In genomic region chr1:187374130-187374529, GRCh38 we compare ENCODE assay signal across 12 cellular contexts.
A peak's percentile ranks its signal among the peaks of the same experiment; 100 is the strongest.
DNase-seq lines count a peak whose midpoint lies in the region; TF ChIP-seq lines count a peak whose summit lies in the region.
"Had no signal": no experiment of that assay in that cellular context is flagged by ENCODE, and none has a peak within 500 bp of the region (broad histone marks: within the 10 kb centered on the region; RNA-seq: fewer than 3 reads in every experiment).

No MANE protein-coding gene starts in this region.

- H3K27me3 ChIP-seq in HUES48 (ENCODE audit: control insufficient read depth, insufficient read depth, low read length) (no peaks in the 10 kb centered on the region), endodermal cell (ENCODE audit: control insufficient read depth, insufficient read depth, low read length, poor library complexity, severe bottlenecking) (no peaks in the 10 kb centered on the region), mesendoderm (ENCODE audit: insufficient read depth, low read length, poor library complexity) (no peaks in the 10 kb centered on the region), A673 (replicated peaks; ENCODE audit: insufficient read depth, low read depth, low read length, poor library complexity) (no peaks in the 10 kb centered on the region), suprapubic skin (no peaks in the 10 kb centered on the region)

- POLR2A ChIA-PET in A673 (lab: Charles Lee; ENCODE audit: low non-redundant PET): no interaction called here

- H3K27me3 Mint-ChIP-seq in endodermal cell (ENCODE audit: insufficient read depth): no peaks in the 10 kb centered on the region
- H3K27me3 Mint-ChIP-seq: CD4-positive, alpha-beta T cell had no signal

- peaks cover 15% of the 10 kb centered on the region for H3K4me1 Mint-ChIP-seq in endodermal cell

- H2AK5ac ChIP-seq in mesendoderm (ENCODE audit: low read length): no peak overlapping the region

- intact Hi-C loops in A673 (cut with micrococcal nuclease; ENCODE audit: unreplicated experiment): no loop called here

- H2BK5ac ChIP-seq in mesendoderm (ENCODE audit: low read length): no peak overlapping the region

- H2BK120ac ChIP-seq in mesendoderm (ENCODE audit: low read depth, low read length): no peak overlapping the region

- peak; percentile 54 for DNase-seq in endodermal cell
- DNase-seq in mesendoderm: peak; percentile 50
- DNase-seq in A673 (ENCODE audit: low spot score): no peak
- no peak for DNase-seq in suprapubic skin (ENCODE audit: low spot score in 2 of 2)
- no peak for DNase-seq in cerebellum (ENCODE audit: low spot score)
- DNase-seq: ACHN; Caco-2; CD4-positive, alpha-beta T cell; GM23248; H7 had no signal

- no peak overlapping the region for H3K4me2 ChIP-seq in mesendoderm (ENCODE audit: low read length)

- peak overlapping the region; percentile 41 for H3K18ac ChIP-seq in mesendoderm (ENCODE audit: low read length)

- no peak for TF ChIP-seq POLR2A in suprapubic skin (IDR thresholded peaks at IDR 0.05)

- H4K8ac ChIP-seq in mesendoderm (ENCODE audit: low read depth, low read length): no peak overlapping the region

- peaks cover 19% of the 10 kb centered on the region for H3K4me1 ChIP-seq in HUES48 (ENCODE audit: control insufficient read depth, insufficient read depth, low read length)
- peaks cover 5% of the 10 kb centered on the region for H3K4me1 ChIP-seq in endodermal cell (ENCODE audit: control insufficient read depth, insufficient read depth, low read length)
- peaks cover 9% of the 10 kb centered on the region for H3K4me1 ChIP-seq in mesendoderm (ENCODE audit: control insufficient read depth, low read depth, low read length)
- no peaks in the 10 kb centered on the region for H3K4me1 ChIP-seq in A673 (ENCODE audit: insufficient read depth, low read length, poor library complexity, severe bottlenecking)
- H3K4me1 ChIP-seq in suprapubic skin: no peaks in the 10 kb centered on the region
- H3K4me1 ChIP-seq: Caco-2 had no signal

- H3K36me3 Mint-ChIP-seq in endodermal cell (ENCODE audit: low read depth): no peaks in the 10 kb centered on the region

- CTCF ChIA-PET in A673 (lab: Charles Lee): interaction anchor here (0.5 kb wide), 1 partner anchor 363 kb away, joined by 3 read pairs; no protein-coding TSS in a partner anchor

- H3K27ac ChIP-seq in HUES48 (ENCODE audit: low read depth, low read length) (peak overlapping the region; percentile 40), endodermal cell (ENCODE audit: low read depth, low read length) (no peak overlapping the region), mesendoderm (ENCODE audit: low read depth, low read length) (no peak overlapping the region), A673 (ENCODE audit: low read depth, low read length, poor library complexity, severe bottlenecking) (no peak overlapping the region), suprapubic skin (no peak overlapping the region)
- H3K27ac ChIP-seq: C4-2B, GM23248 had no signal

- WGBS in endodermal cell (ENCODE audit: insufficient coverage in 1 of 2, insufficient read length in 1 of 2), 2 experiments: 72% methylated on average over 6 of the region's 6 CpGs; no CpG with 5 or more reads in 1 of the 2 experiments
- no CpG with 5 or more reads among the region's 6 CpGs for WGBS in mesendoderm (ENCODE audit: extremely low coverage, insufficient coverage, low lambda C conversion rate)
- 58% methylated on average over 6 of the region's 6 CpGs for WGBS in suprapubic skin

- H3K79me1 ChIP-seq in mesendoderm (ENCODE audit: low read length): no peaks in the 10 kb centered on the region

- TF ChIP-seq CTCF in endodermal cell (conservative IDR thresholded peaks at IDR 0.05): no peak
- TF ChIP-seq CTCF in A673 (conservative IDR thresholded peaks at IDR 0.05; ENCODE audit: low read depth, low read length): no peak
- TF ChIP-seq CTCF in suprapubic skin (IDR thresholded peaks at IDR 0.05): no peak

- H4K5ac ChIP-seq in mesendoderm (ENCODE audit: low read length): no peak overlapping the region

- BruUV-seq in A673 (replicated peaks; lab: Mats Ljungman, UMichigan): no TSS peak

- H3K36me3 ChIP-seq in HUES48 (ENCODE audit: control insufficient read depth, insufficient read depth, low read length) (no peaks in the 10 kb centered on the region), endodermal cell (ENCODE audit: control insufficient read depth, insufficient read depth, low read length) (no peaks in the 10 kb centered on the region), mesendoderm (ENCODE audit: control insufficient read depth, insufficient read depth, low read length) (no peaks in the 10 kb centered on the region), A673 (ENCODE audit: insufficient read depth, low read length, poor library complexity, severe bottlenecking) (no peaks in the 10 kb centered on the region), suprapubic skin (no peaks in the 10 kb centered on the region)

- H3K4me3 Mint-ChIP-seq in endodermal cell: no peak overlapping the region
- H3K4me3 Mint-ChIP-seq: CD4-positive, alpha-beta T cell had no signal

- peak overlapping the region; percentile 41 for H2BK15ac ChIP-seq in mesendoderm (replicated peaks; ENCODE audit: low read depth)

- H3K56ac ChIP-seq in mesendoderm (ENCODE audit: low read length): peak overlapping the region; percentile 52

- H3K4ac ChIP-seq in mesendoderm (ENCODE audit: low read depth, low read length): no peak overlapping the region

- no peak for TF ChIP-seq EP300 in suprapubic skin (IDR thresholded peaks at IDR 0.05)

- no peaks in the 10 kb centered on the region for H3K79me2 ChIP-seq in mesendoderm (ENCODE audit: control insufficient read depth, insufficient read depth, low read length)

- H3K9me3 ChIP-seq in HUES48 (ENCODE audit: control insufficient read depth, insufficient read depth, low read length) (no peaks in the 10 kb centered on the region), endodermal cell (ENCODE audit: control insufficient read depth, low read length) (no peaks in the 10 kb centered on the region), A673 (ENCODE audit: low read depth, low read length, poor library complexity, severe bottlenecking) (no peaks in the 10 kb centered on the region), suprapubic skin (no peaks in the 10 kb centered on the region)
- H3K9me3 ChIP-seq: Caco-2 had no signal

- H3K9me3 Mint-ChIP-seq in endodermal cell: no peaks in the 10 kb centered on the region

- H3K27ac Mint-ChIP-seq in endodermal cell: no peak overlapping the region
- H3K27ac Mint-ChIP-seq: CD4-positive, alpha-beta T cell had no signal

- 0 out of 2 replicates have a peak overlapping the region, but pooled peaks have one; percentile 8 for H3K4me3 ChIP-seq in HUES48 (ENCODE audit: low read depth, low read length)
- H3K4me3 ChIP-seq in endodermal cell (ENCODE audit: low read length): no peak overlapping the region
- no peak overlapping the region for H3K4me3 ChIP-seq in mesendoderm (ENCODE audit: low read length)
- H3K4me3 ChIP-seq in A673 (ENCODE audit: low read depth, low read length, poor library complexity, severe bottlenecking): no peak overlapping the region
- no peak overlapping the region for H3K4me3 ChIP-seq in suprapubic skin
- H3K4me3 ChIP-seq: GM23248 had no signal

- H3K9ac ChIP-seq in HUES48 (ENCODE audit: low read depth, low read length): no peak overlapping the region
- no peak overlapping the region for H3K9ac ChIP-seq in endodermal cell (ENCODE audit: extremely low read depth, low read length, poor library complexity, severe bottlenecking)
- H3K9ac ChIP-seq in mesendoderm (ENCODE audit: low read length): no peak overlapping the region
- H3K9ac ChIP-seq: GM23248 had no signal

- no peak overlapping the region for H3K23ac ChIP-seq in mesendoderm (ENCODE audit: low read length)

Comparison
In these comparisons a context has a peak if more than half of its experiments do, and no peak if none do; other contexts are left out.
1. DNase-seq: peak in endodermal cell (single experiment) and mesendoderm (single experiment); none in A673 (single experiment), suprapubic skin (0 of 2) and cerebellum (single experiment).